In genomic region chr7:37149019-37149814, GRCh38 we compare ENCODE assay signal across 2 cellular contexts.
TF ChIP-seq lines count a peak whose summit lies in the region.

No MANE protein-coding gene starts in this region.

TF ChIP-seq in IMR-90, 13 proteins besides CTCF, POLR2A, EP300 and RAD21 (continued from another document):
- TF ChIP-seq ELK1 (IDR thresholded peaks at IDR 0.05; ENCODE audit: borderline replicate concordance, low read depth, low read length), result no peak
- TF ChIP-seq MAFK (IDR thresholded peaks at IDR 0.05; ENCODE audit: low read depth, low read length), result no peak
- no peak for TF ChIP-seq FOS (IDR thresholded peaks at IDR 0.05; ENCODE audit: low read depth, low read length)
- no peak for TF ChIP-seq CEBPB (IDR thresholded peaks at IDR 0.05; ENCODE audit: low read depth, low read length)
- TF ChIP-seq NFE2L2 (IDR thresholded peaks at IDR 0.05; ENCODE audit: low read depth, low read length), result no peak
- TF ChIP-seq RCOR1 (IDR thresholded peaks at IDR 0.05; ENCODE audit: insufficient replicate concordance, low read length), result no peak
- TF ChIP-seq CHD1 (IDR thresholded peaks at IDR 0.05; ENCODE audit: low read depth, low read length), result no peak
- TF ChIP-seq MAZ (IDR thresholded peaks at IDR 0.05; ENCODE audit: borderline replicate concordance, low read depth, low read length), result no peak
- no peak for TF ChIP-seq USF2 (IDR thresholded peaks at IDR 0.05; ENCODE audit: low read depth, low read length)
TF ChIP-seq in IMR-90: peak in this region for 0.

TF ChIP-seq in HepG2, 621 proteins besides CTCF, POLR2A, EP300 and RAD21 (continued from another document):
- no peak for TF ChIP-seq TFE3 (CRISPR knock-in tag; IDR thresholded peaks at IDR 0.05)
